In genomic region chr17:75110307-75110937, GRCh38 we compare ENCODE assay signal across 6 cellular contexts.
DNase-seq lines count a peak whose midpoint lies in the region; TF ChIP-seq lines count a peak whose summit lies in the region.

No MANE protein-coding gene starts in this region.

- no peak for TF ChIP-seq CTCF in cardiac fibroblast (IDR thresholded peaks at IDR 0.05; ENCODE audit: low read depth, low read length)
- TF ChIP-seq CTCF in neutrophil (IDR thresholded peaks at IDR 0.05): no peak

- peaks cover 16% of the 10 kb centered on the region for H3K36me3 ChIP-seq in neutrophil

- H3K4me3 ChIP-seq in cardiac fibroblast (replicated peaks in 1 of 2; ENCODE audit: low read depth in 2 of 2, low read length in 2 of 2) (peak overlapping the region; percentile 79 to 81), neutrophil (ENCODE audit: low read depth in 1 of 2, low read length in 1 of 2) (peak overlapping the region; percentile 74 to 97)

- no peaks in the 10 kb centered on the region for H3K9me3 ChIP-seq in neutrophil

- H3K27me3 ChIP-seq in neutrophil: no peaks in the 10 kb centered on the region

- DNase-seq in DMS53 (lab: John Stamatoyannopoulos, UW) (peak; percentile 58), DMS53 treated with DMSO at 0.1 percent for 48 hours (lab: John Stamatoyannopoulos, UW; ENCODE audit: unreplicated experiment) (no peak), cardiac fibroblast (ENCODE audit: low read depth in 2 of 2) (peak in 1 of 2 donors; percentile 22), amniotic stem cell (lab: John Stamatoyannopoulos, UW) (no peak), kidney glomerular epithelial cell (lab: John Stamatoyannopoulos, UW) (no peak)

- peaks cover 54% of the 10 kb centered on the region in 2 experiments for H3K4me1 ChIP-seq in neutrophil (ENCODE audit: control insufficient read depth in 1 of 2, insufficient read depth in 1 of 2, low read depth in 1 of 2, low read length in 1 of 2)

- H3K27ac ChIP-seq in neutrophil: peak overlapping the region; percentile 86
